20 cellular contexts compared by ENCODE assay signal in the genomic region with DNA sequence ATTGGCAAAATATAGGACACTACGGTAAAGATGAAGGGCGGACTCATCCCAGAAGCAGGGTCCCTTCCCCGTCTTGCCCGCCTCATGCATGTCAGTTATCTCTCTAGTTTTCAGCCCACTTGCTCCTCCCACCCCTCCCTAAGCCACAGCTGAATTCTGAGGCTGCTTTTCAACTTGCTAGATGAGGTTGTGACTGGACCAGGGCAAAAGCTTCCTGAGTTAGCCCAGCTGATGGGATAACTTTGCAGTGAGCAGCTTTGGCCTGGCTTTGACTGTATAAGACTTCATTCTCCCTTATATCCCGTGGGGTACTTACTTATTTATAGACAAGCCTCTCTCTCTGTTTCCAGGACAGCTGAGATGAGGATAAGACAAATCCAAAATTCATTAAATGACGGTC. TPM values are rescaled to one million over a fixed set of nuclear protein-coding genes. Genes with fewer than 3 reads are reported as not detected.
"Had no signal": no experiment of that assay in that cellular context is flagged by ENCODE, and none has a peak within 500 bp of the region (broad histone marks: within the 10 kb centered on the region; RNA-seq: fewer than 3 reads in every experiment).

No MANE protein-coding gene starts in this region.

- H3K4me3 Mint-ChIP-seq: activated CD4-positive, alpha-beta T cell treated with anti-CD3 and anti-CD28 coated beads, Interleukin-2, amount 10 ng/mL, durations not matched to agents 7 days and 5 days; activated naive CD8-positive, alpha-beta T cell treated with anti-CD3 and anti-CD28 coated beads, Interleukin-2, amount 10 ng/mL, durations not matched to agents 7 days and 5 days; naive thymus-derived CD8-positive, alpha-beta T cell had no signal

- H3K27me3 Mint-ChIP-seq: activated CD4-positive, alpha-beta T cell treated with anti-CD3 and anti-CD28 coated beads, Interleukin-2, amount 10 ng/mL, durations not matched to agents 7 days and 5 days; activated naive CD8-positive, alpha-beta T cell treated with anti-CD3 and anti-CD28 coated beads, Interleukin-2, amount 10 ng/mL, durations not matched to agents 7 days and 5 days; naive thymus-derived CD8-positive, alpha-beta T cell; progenitor cell of endocrine pancreas had no signal

- H3K27ac ChIP-seq: brain microvascular endothelial cell, vagina had no signal

- DNase-seq: activated CD4-positive, alpha-beta T cell treated with anti-CD3 and anti-CD28 coated beads, Interleukin-2, amount 10 ng/mL, durations not matched to agents 7 days and 5 days; activated CD4-positive, CD25-positive, alpha-beta regulatory T cell; activated CD8-positive, alpha-beta memory T cell treated with anti-CD3 and anti-CD28 coated beads for 24 hours; activated gamma-delta T cell treated with Interleukin-2 at 50 U/mL for 16 hours; activated naive CD8-positive, alpha-beta T cell treated with anti-CD3 and anti-CD28 coated beads, Interleukin-2, amount 10 ng/mL, durations not matched to agents 7 days and 5 days; brain microvascular endothelial cell; effector memory CD4-positive, alpha-beta T cell; heart right ventricle; naive thymus-derived CD8-positive, alpha-beta T cell; occipital lobe; stimulated activated CD4-positive, alpha-beta T cell treated with anti-CD3 and anti-CD28 coated beads, Interleukin-1b, Interleukin-23, amount 100 ng/mL, for 48 hours; stomach had no signal

- H3K4me3 ChIP-seq: heart right ventricle, stomach, vagina had no signal

- H3K9me3 Mint-ChIP-seq: activated CD4-positive, alpha-beta T cell treated with anti-CD3 and anti-CD28 coated beads, Interleukin-2, amount 10 ng/mL, durations not matched to agents 7 days and 5 days; activated naive CD8-positive, alpha-beta T cell treated with anti-CD3 and anti-CD28 coated beads, Interleukin-2, amount 10 ng/mL, durations not matched to agents 7 days and 5 days; naive thymus-derived CD8-positive, alpha-beta T cell had no signal

- H3K9me3 ChIP-seq: heart right ventricle, stomach, vagina had no signal

- H3K27me3 ChIP-seq: brain microvascular endothelial cell, heart right ventricle, stomach, vagina had no signal

- H3K27ac Mint-ChIP-seq: activated CD4-positive, alpha-beta T cell treated with anti-CD3 and anti-CD28 coated beads, Interleukin-2, amount 10 ng/mL, durations not matched to agents 7 days and 5 days; activated naive CD8-positive, alpha-beta T cell treated with anti-CD3 and anti-CD28 coated beads, Interleukin-2, amount 10 ng/mL, durations not matched to agents 7 days and 5 days; progenitor cell of endocrine pancreas had no signal

- H3K4me1 Mint-ChIP-seq: activated CD4-positive, alpha-beta T cell treated with anti-CD3 and anti-CD28 coated beads, Interleukin-2, amount 10 ng/mL, durations not matched to agents 7 days and 5 days; activated naive CD8-positive, alpha-beta T cell treated with anti-CD3 and anti-CD28 coated beads, Interleukin-2, amount 10 ng/mL, durations not matched to agents 7 days and 5 days had no signal

- ATAC-seq: heart right ventricle; left lobe of liver; naive thymus-derived CD8-positive, alpha-beta T cell; sciatic nerve had no signal

RNA-seq across cellular contexts. Expression of gene GHRH, which starts 23.2 kb away (rescaled TPM):
- total RNA-seq: activated CD4-positive, alpha-beta T cell treated with anti-CD3 and anti-CD28 coated beads, Interleukin-2, amount 10 ng/mL, durations not matched to agents 7 days and 5 days; activated naive CD8-positive, alpha-beta T cell treated with anti-CD3 and anti-CD28 coated beads, Interleukin-2, amount 10 ng/mL, durations not matched to agents 7 days and 5 days; frontal cortex; left lobe of liver; lung microvascular endothelial cell; mononuclear cell; naive thymus-derived CD8-positive, alpha-beta T cell; occipital lobe; progenitor cell of endocrine pancreas; sciatic nerve; stomach; T-helper 2 cell treated with Interferon-gamma antibody and Interleukin-4, amounts not matched to agents 100 ng/mL and 5 ng/mL, for 36 hours; vagina had no signal
- polyA plus RNA-seq: naive thymus-derived CD8-positive, alpha-beta T cell; stomach had no signal
